Comparison of ENCODE assay signal across 12 cellular contexts in the genomic region with DNA sequence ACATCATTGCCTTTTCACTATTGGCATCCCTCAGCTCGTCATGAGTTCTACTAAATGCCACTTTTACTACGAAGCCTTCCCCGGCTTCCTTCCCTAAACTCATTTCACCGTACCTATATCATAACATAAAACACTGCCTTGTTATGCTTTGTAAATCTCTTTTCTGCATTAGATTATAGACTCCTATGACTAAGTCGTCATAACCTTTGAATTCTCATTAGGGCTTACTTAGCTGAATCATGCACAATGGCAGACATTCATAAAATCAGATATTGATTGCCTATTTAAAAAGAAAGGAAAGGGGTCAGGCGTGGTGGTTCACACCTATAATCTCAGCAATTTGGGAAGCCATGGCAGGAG. TPM values are rescaled to one million over a fixed set of nuclear protein-coding genes. Genes with fewer than 3 reads are reported as not detected.
DNase-seq lines count a peak whose midpoint lies in the region; ATAC-seq and TF ChIP-seq lines count a peak whose summit lies in the region.
"Had no signal": no experiment of that assay in that cellular context is flagged by ENCODE, and none has a peak within 500 bp of the region (broad histone marks: within the 10 kb centered on the region; RNA-seq: fewer than 3 reads in every experiment).

No MANE protein-coding gene starts in this region.

- DNase-seq in activated CD4-positive, alpha-beta T cell treated with anti-CD3 and anti-CD28 coated beads for 36 hours, result no peak
- no peak for DNase-seq in activated CD4-positive, alpha-beta T cell treated with anti-CD3 and anti-CD28 coated beads for 4 hours
- DNase-seq in activated CD8-positive, alpha-beta T cell treated with anti-CD3 and anti-CD28 coated beads, Interleukin-2, amount 10 ng/mL, durations not matched to agents 7 days and 5 days, result no peak
- no peak for DNase-seq in natural killer cell treated with Interleukin-12 subunit alpha and Interleukin-12 subunit beta and Interleukin-15 and Interleukin-18, amount 100 ng/mL, for 72 hours (ENCODE audit: low spot score)
- DNase-seq in brain microvascular endothelial cell (no peak), Kasumi-1 (lab: John Stamatoyannopoulos, UW) (no peak), DMS 273 treated with DMSO at 0.1 percent for 48 hours (lab: John Stamatoyannopoulos, UW) (no peak)
- DNase-seq: NCI-H187 treated with DMSO at 0.1 percent for 48 hours, NCI-H510A treated with DMSO at 0.1 percent for 48 hours, occipital lobe had no signal

- no peak overlapping the region for H3K27ac ChIP-seq in brain microvascular endothelial cell

- H3K9me3 Mint-ChIP-seq in activated CD4-positive, alpha-beta T cell treated with anti-CD3 and anti-CD28 coated beads for 36 hours (ENCODE audit: low read depth), result peaks cover 18% of the 10 kb centered on the region
- H3K9me3 Mint-ChIP-seq in activated CD8-positive, alpha-beta T cell treated with anti-CD3 and anti-CD28 coated beads, Interleukin-2, amount 10 ng/mL, durations not matched to agents 7 days and 5 days (ENCODE audit: insufficient read depth), result peaks cover 7% of the 10 kb centered on the region
- no peaks in the 10 kb centered on the region for H3K9me3 Mint-ChIP-seq in natural killer cell treated with Interleukin-12 subunit alpha and Interleukin-12 subunit beta and Interleukin-15 and Interleukin-18, amount 100 ng/mL, for 72 hours

- no peak overlapping the region for H3K4me3 ChIP-seq in brain microvascular endothelial cell (ENCODE audit: low read depth, low read length)
- H3K4me3 ChIP-seq: HAP-1 had no signal

- ATAC-seq in activated CD4-positive, alpha-beta T cell treated with anti-CD3 and anti-CD28 coated beads for 36 hours, result peak; percentile 67
- peak; percentile 11 for ATAC-seq in GM19035 (IDR thresholded peaks at IDR 0.05; ENCODE audit: unreplicated experiment)
- no peak for ATAC-seq in activated CD8-positive, alpha-beta T cell treated with anti-CD3 and anti-CD28 coated beads, Interleukin-2, amount 10 ng/mL, durations not matched to agents 7 days and 5 days
- ATAC-seq in natural killer cell treated with Interleukin-12 subunit alpha and Interleukin-12 subunit beta and Interleukin-15 and Interleukin-18, amount 100 ng/mL, for 72 hours, result no peak

- TF ChIP-seq CTCF in brain microvascular endothelial cell (IDR thresholded peaks at IDR 0.05; ENCODE audit: low read depth, low read length, missing control alignments), result no peak

- POLR2A ChIA-PET in activated CD4-positive, alpha-beta T cell treated with anti-CD3 and anti-CD28 coated beads for 36 hours (lab: Charles Lee), result interaction anchor here (1.7 kb wide), 2 partner anchors 9 to 21 kb away, joined by 6 to 8 read pairs; partner anchors contain the start of gene BTG1
- POLR2A ChIA-PET in activated CD8-positive, alpha-beta T cell treated with anti-CD3 and anti-CD28 coated beads, Interleukin-2, amount 10 ng/mL, durations not matched to agents 7 days and 5 days (lab: Charles Lee), result interaction anchor here (1.6 to 1.8 kb wide), 2 partner anchors 9 to 21 kb away, joined by 10 to 12 read pairs; partner anchors contain the start of gene BTG1

- peak overlapping the region; percentile 27 for H3K4me3 Mint-ChIP-seq in activated CD4-positive, alpha-beta T cell treated with anti-CD3 and anti-CD28 coated beads for 36 hours
- H3K4me3 Mint-ChIP-seq in activated CD8-positive, alpha-beta T cell treated with anti-CD3 and anti-CD28 coated beads, Interleukin-2, amount 10 ng/mL, durations not matched to agents 7 days and 5 days, result peak overlapping the region; percentile 37
- peak overlapping the region; percentile 63 for H3K4me3 Mint-ChIP-seq in natural killer cell treated with Interleukin-12 subunit alpha and Interleukin-12 subunit beta and Interleukin-15 and Interleukin-18, amount 100 ng/mL, for 72 hours

- H3K4me1 Mint-ChIP-seq in activated CD4-positive, alpha-beta T cell treated with anti-CD3 and anti-CD28 coated beads for 36 hours, result peaks cover 67% of the 10 kb centered on the region
- peaks cover 48% of the 10 kb centered on the region for H3K4me1 Mint-ChIP-seq in activated CD8-positive, alpha-beta T cell treated with anti-CD3 and anti-CD28 coated beads, Interleukin-2, amount 10 ng/mL, durations not matched to agents 7 days and 5 days (ENCODE audit: low read depth)
- H3K4me1 Mint-ChIP-seq in natural killer cell treated with Interleukin-12 subunit alpha and Interleukin-12 subunit beta and Interleukin-15 and Interleukin-18, amount 100 ng/mL, for 72 hours (ENCODE audit: low read depth in 2 of 2), result peaks cover 31 to 34% of the 10 kb centered on the region in 2 donors

- H3K27me3 Mint-ChIP-seq in activated CD4-positive, alpha-beta T cell treated with anti-CD3 and anti-CD28 coated beads for 36 hours, result no peaks in the 10 kb centered on the region
- H3K27me3 Mint-ChIP-seq in activated CD8-positive, alpha-beta T cell treated with anti-CD3 and anti-CD28 coated beads, Interleukin-2, amount 10 ng/mL, durations not matched to agents 7 days and 5 days (ENCODE audit: low read depth), result no peaks in the 10 kb centered on the region
- H3K27me3 Mint-ChIP-seq in natural killer cell treated with Interleukin-12 subunit alpha and Interleukin-12 subunit beta and Interleukin-15 and Interleukin-18, amount 100 ng/mL, for 72 hours, result no peaks in the 10 kb centered on the region

- intact Hi-C loops in activated CD4-positive, alpha-beta T cell treated with anti-CD3 and anti-CD28 coated beads for 36 hours (cut with DNase I, micrococcal nuclease), result no loop called here

- CTCF ChIA-PET in activated CD4-positive, alpha-beta T cell treated with anti-CD3 and anti-CD28 coated beads for 36 hours (lab: Charles Lee), result interaction anchor here (0.7 to 1.2 kb wide), 6 partner anchors 10 to 274 kb away, joined by 3 to 5 read pairs (median 3); no protein-coding TSS in a partner anchor
- CTCF ChIA-PET in activated CD8-positive, alpha-beta T cell treated with anti-CD3 and anti-CD28 coated beads, Interleukin-2, amount 10 ng/mL, durations not matched to agents 7 days and 5 days (lab: Charles Lee), result interaction anchor here (0.9 to 2.1 kb wide), 6 partner anchors 9 to 742 kb away, joined by 3 to 7 read pairs (median 4); no protein-coding TSS in a partner anchor

- no peaks in the 10 kb centered on the region for H3K27me3 ChIP-seq in brain microvascular endothelial cell (replicated peaks)

- peaks cover 64% of the 10 kb centered on the region for H3K36me3 Mint-ChIP-seq in activated CD4-positive, alpha-beta T cell treated with anti-CD3 and anti-CD28 coated beads for 36 hours (ENCODE audit: low read depth)
- H3K36me3 Mint-ChIP-seq in activated CD8-positive, alpha-beta T cell treated with anti-CD3 and anti-CD28 coated beads, Interleukin-2, amount 10 ng/mL, durations not matched to agents 7 days and 5 days (ENCODE audit: low read depth), result peaks cover 46% of the 10 kb centered on the region
- H3K36me3 Mint-ChIP-seq in natural killer cell treated with Interleukin-12 subunit alpha and Interleukin-12 subunit beta and Interleukin-15 and Interleukin-18, amount 100 ng/mL, for 72 hours, result peaks cover 14% of the 10 kb centered on the region

- in situ Hi-C loops in brain microvascular endothelial cell (cut with HindIII; ENCODE audit: low pct_ligation_motif_present, low sequenced_read_pairs), result no loop called here

- peak overlapping the region; percentile 90 for H3K27ac Mint-ChIP-seq in activated CD4-positive, alpha-beta T cell treated with anti-CD3 and anti-CD28 coated beads for 36 hours
- peak overlapping the region; percentile 76 for H3K27ac Mint-ChIP-seq in activated CD8-positive, alpha-beta T cell treated with anti-CD3 and anti-CD28 coated beads, Interleukin-2, amount 10 ng/mL, durations not matched to agents 7 days and 5 days
- H3K27ac Mint-ChIP-seq in natural killer cell treated with Interleukin-12 subunit alpha and Interleukin-12 subunit beta and Interleukin-15 and Interleukin-18, amount 100 ng/mL, for 72 hours, result peak overlapping the region; percentile 84 to 93

- H3K36me3 ChIP-seq in brain microvascular endothelial cell (replicated peaks), result no peaks in the 10 kb centered on the region
- H3K36me3 ChIP-seq: HAP-1 had no signal

RNA-seq across cellular contexts. Expression of gene BTG1, which starts 21.0 kb away (rescaled TPM):
- 100 to 1,000 TPM in 1 of 2 experiments, 10 to 100 TPM in 1; 76.6 to 131 TPM for total RNA-seq in activated CD4-positive, alpha-beta T cell treated with anti-CD3 and anti-CD28 coated beads for 36 hours
- 100 to 1,000 TPM; 113 to 118 TPM for total RNA-seq in activated CD8-positive, alpha-beta T cell treated with anti-CD3 and anti-CD28 coated beads, Interleukin-2, amount 10 ng/mL, durations not matched to agents 7 days and 5 days
- 100 to 1,000 TPM in 1 of 2 donors, 10 to 100 TPM in 1; 80.0 to 249 TPM for total RNA-seq in natural killer cell treated with Interleukin-12 subunit alpha and Interleukin-12 subunit beta and Interleukin-15 and Interleukin-18, amount 100 ng/mL, for 72 hours

Comparison
In these comparisons a context has a peak if more than half of its experiments do, and no peak if none do; other contexts are left out.
1. ATAC-seq: peak in activated CD4-positive, alpha-beta T cell treated with anti-CD3 and anti-CD28 coated beads for 36 hours (single experiment) and GM19035 (single experiment); none in activated CD8-positive, alpha-beta T cell treated with anti-CD3 and anti-CD28 coated beads, Interleukin-2, amount 10 ng/mL, durations not matched to agents 7 days and 5 days (single experiment) and natural killer cell treated with Interleukin-12 subunit alpha and Interleukin-12 subunit beta and Interleukin-15 and Interleukin-18, amount 100 ng/mL, for 72 hours (0 of 2).
2. Peak in every context shown above with its lines, with median percentiles within 50 percentile points of each other: H3K27ac Mint-ChIP-seq and H3K4me3 Mint-ChIP-seq.